Comparison of ENCODE assay signal across 16 cellular contexts in genomic region chr3:138678086-138678485, GRCh38.
DNase-seq lines count a peak whose midpoint lies in the region; ATAC-seq and TF ChIP-seq lines count a peak whose summit lies in the region.
"Had no signal": no experiment of that assay in that cellular context is flagged by ENCODE, and none has a peak within 500 bp of the region (broad histone marks: within the 10 kb centered on the region; RNA-seq: fewer than 3 reads in every experiment).

No MANE protein-coding gene starts in this region.

- peak overlapping the region; percentile 54 for H2AK5ac ChIP-seq in trophoblast cell (ENCODE audit: low read length)

- in situ Hi-C loops in Panc1 (cut with HindIII; ENCODE audit: low pct_unique_long_range_greater_than_20kb, low sequenced_read_pairs) = no loop called here

- H3K4me1 ChIP-seq in Panc1 (ENCODE audit: control insufficient read depth, insufficient read depth, low read length) (peaks cover 24% of the 10 kb centered on the region; the same call in 1 of the 2 replicates), trophoblast cell (ENCODE audit: control insufficient read depth in 1 of 2, insufficient read depth in 2 of 2, low read length in 2 of 2) (peaks cover 3 to 4% of the 10 kb centered on the region in 2 experiments), ascending aorta (no peaks in the 10 kb centered on the region)

- H3K4me2 ChIP-seq in trophoblast cell (ENCODE audit: low read length) = no peak overlapping the region

- no TSS peak for BruUV-seq in Panc1 (replicated peaks; lab: Mats Ljungman, UMichigan)

- no peak overlapping the region for H4K12ac ChIP-seq in trophoblast cell (ENCODE audit: low read depth, low read length)

- CTCF ChIA-PET in Panc1 (lab: Charles Lee) = interaction anchor here (1.7 kb wide), 1 partner anchor 237 kb away, joined by 10 read pairs; no protein-coding TSS in a partner anchor

- no peak overlapping the region for H3K14ac ChIP-seq in trophoblast cell (ENCODE audit: low read length)

- no peak for TF ChIP-seq CTCF in Panc1 (IDR thresholded peaks at IDR 0.05)
- no peak for TF ChIP-seq CTCF in ascending aorta (IDR thresholded peaks at IDR 0.05)

- peak overlapping the region; percentile 10 for H4K8ac ChIP-seq in trophoblast cell (ENCODE audit: low read depth, low read length)

- H2BK120ac ChIP-seq in trophoblast cell (ENCODE audit: insufficient read depth, low read length, poor library complexity) = no peak overlapping the region

- no peak overlapping the region for H4K91ac ChIP-seq in trophoblast cell (ENCODE audit: low read depth, low read length)

- no peak for ATAC-seq in Panc1
- ATAC-seq: GM12878, HepG2 had no signal

- H3K27me3 ChIP-seq in Panc1 (ENCODE audit: control insufficient read depth, insufficient read depth, low read length) (no peaks in the 10 kb centered on the region), trophoblast cell (ENCODE audit: insufficient read depth, low read length) (no peaks in the 10 kb centered on the region), ascending aorta (no peaks in the 10 kb centered on the region)

- no CpG with 5 or more reads among the region's 1 CpG for WGBS in trophoblast cell (ENCODE audit: extremely low coverage, insufficient coverage, insufficient read length)

- no peak overlapping the region for H3K4me3 ChIP-seq in Panc1 (ENCODE audit: low read depth in 2 of 2, low read length in 2 of 2)
- no peak overlapping the region for H3K4me3 ChIP-seq in trophoblast cell (ENCODE audit: low read depth, low read length)
- H3K4me3 ChIP-seq in ascending aorta = no peak overlapping the region
- H3K4me3 ChIP-seq: GM12878, GM23248, HAP-1 had no signal

- H3K27ac ChIP-seq in Panc1 (ENCODE audit: low read length) (peak overlapping the region; percentile 48), trophoblast cell (ENCODE audit: low read depth, low read length) (no peak overlapping the region), ascending aorta (no peak overlapping the region)
- H3K27ac ChIP-seq: C4-2B, GM23248 had no signal

- no peak overlapping the region for H3K9ac ChIP-seq in trophoblast cell (ENCODE audit: low read length)
- H3K9ac ChIP-seq: GM23248 had no signal

- H3K4ac ChIP-seq in trophoblast cell (ENCODE audit: low read depth, low read length) = no peak overlapping the region

- intact Hi-C loops in Panc1 (cut with micrococcal nuclease; ENCODE audit: unreplicated experiment) (no loop called here), ascending aorta (cut with DNase I) (no loop called here)

- no peak overlapping the region for H3K23ac ChIP-seq in trophoblast cell (ENCODE audit: low read length)

- no peak overlapping the region for H2AFZ ChIP-seq in trophoblast cell (ENCODE audit: insufficient read depth, low read length, poor library complexity)
- H2AFZ ChIP-seq: GM23248 had no signal

- no peak overlapping the region for H3K18ac ChIP-seq in trophoblast cell (ENCODE audit: low read length)

- peaks cover 3% of the 10 kb centered on the region for H3K79me1 ChIP-seq in trophoblast cell (ENCODE audit: low read length)

- POLR2A ChIA-PET in Panc1 (lab: Charles Lee) = no interaction called here

- H3K9me3 ChIP-seq in Panc1 (ENCODE audit: control insufficient read depth, insufficient read depth, low read depth, low read length) (peaks cover 16% of the 10 kb centered on the region), trophoblast cell (ENCODE audit: insufficient read depth, low read depth, low read length) (peaks cover 2% of the 10 kb centered on the region), ascending aorta (peaks cover 10 to 21% of the 10 kb centered on the region in 2 donors)

- no peaks in the 10 kb centered on the region for H3K79me2 ChIP-seq in trophoblast cell (ENCODE audit: control insufficient read depth, insufficient read depth, low read length, poor library complexity)

- no peak overlapping the region for H2BK12ac ChIP-seq in trophoblast cell (ENCODE audit: low read length)

- H2BK5ac ChIP-seq in trophoblast cell (ENCODE audit: low read depth, low read length, poor library complexity) = no peak overlapping the region

- peaks cover 4% of the 10 kb centered on the region for H3K36me3 ChIP-seq in Panc1 (ENCODE audit: control insufficient read depth, insufficient read depth, low read length)
- peaks cover 8 to 12% of the 10 kb centered on the region in 2 experiments for H3K36me3 ChIP-seq in trophoblast cell (ENCODE audit: control insufficient read depth in 1 of 2, insufficient read depth in 2 of 2, low read length in 2 of 2)
- peaks cover 19 to 41% of the 10 kb centered on the region in 2 donors for H3K36me3 ChIP-seq in ascending aorta

- DNase-seq in Panc1 (ENCODE audit: low read depth, low spot score) (no peak), left kidney (ENCODE audit: low read depth, low spot score) (peak; percentile 30), trophoblast cell (no peak), ascending aorta (ENCODE audit: low spot score in 2 of 2) (no peak), foreskin melanocyte (no peak), cerebellum (ENCODE audit: low spot score) (no peak)
- DNase-seq: ACHN; CD4-positive, alpha-beta memory T cell; DMS153; DMS79; EL; GM23248 had no signal
